1 cellular context compared by ENCODE assay signal in the genomic region with DNA sequence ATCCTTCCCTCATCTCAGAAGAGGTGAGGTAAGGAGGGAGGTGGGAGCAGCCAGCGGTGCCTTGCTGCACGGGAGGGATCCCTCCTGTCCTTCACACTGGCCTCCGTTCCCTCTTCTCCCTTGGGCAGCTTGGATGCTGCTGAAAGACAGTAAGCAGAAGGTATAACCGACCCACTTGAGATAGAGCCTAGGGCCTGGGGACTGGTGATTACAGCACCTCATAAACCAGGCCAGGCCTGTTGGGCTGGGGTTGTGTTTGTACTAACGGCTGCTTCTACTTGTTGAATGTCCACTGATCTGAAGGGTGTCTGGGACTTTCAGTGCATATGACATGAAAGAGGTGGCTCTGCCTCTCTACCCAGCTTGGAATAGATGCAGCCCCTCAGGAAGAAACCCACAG.
TF ChIP-seq lines count a peak whose summit lies in the region.

No MANE protein-coding gene starts in this region.

TF ChIP-seq in IMR-90, 13 proteins besides CTCF, POLR2A, EP300 and RAD21:
- TF ChIP-seq MAFK (IDR thresholded peaks at IDR 0.05; ENCODE audit: low read depth, low read length) (no peak), NFE2L2 (IDR thresholded peaks at IDR 0.05; ENCODE audit: low read depth, low read length) (no peak), FOS (IDR thresholded peaks at IDR 0.05; ENCODE audit: low read depth, low read length) (no peak), CHD1 (IDR thresholded peaks at IDR 0.05; ENCODE audit: low read depth, low read length) (no peak), SMC3 (IDR thresholded peaks at IDR 0.05; ENCODE audit: low read depth, low read length) (no peak), MXI1 (IDR thresholded peaks at IDR 0.05; ENCODE audit: borderline replicate concordance, low read depth, low read length) (no peak), BHLHE40 (IDR thresholded peaks at IDR 0.05; ENCODE audit: low read depth, low read length) (no peak), RCOR1 (IDR thresholded peaks at IDR 0.05; ENCODE audit: insufficient replicate concordance, low read length) (no peak), CEBPB (IDR thresholded peaks at IDR 0.05; ENCODE audit: low read depth, low read length) (no peak), RFX5 (IDR thresholded peaks at IDR 0.05; ENCODE audit: low read depth, low read length) (no peak), MAZ (IDR thresholded peaks at IDR 0.05; ENCODE audit: borderline replicate concordance, low read depth, low read length) (no peak)
- TF ChIP-seq, protein P1, sequence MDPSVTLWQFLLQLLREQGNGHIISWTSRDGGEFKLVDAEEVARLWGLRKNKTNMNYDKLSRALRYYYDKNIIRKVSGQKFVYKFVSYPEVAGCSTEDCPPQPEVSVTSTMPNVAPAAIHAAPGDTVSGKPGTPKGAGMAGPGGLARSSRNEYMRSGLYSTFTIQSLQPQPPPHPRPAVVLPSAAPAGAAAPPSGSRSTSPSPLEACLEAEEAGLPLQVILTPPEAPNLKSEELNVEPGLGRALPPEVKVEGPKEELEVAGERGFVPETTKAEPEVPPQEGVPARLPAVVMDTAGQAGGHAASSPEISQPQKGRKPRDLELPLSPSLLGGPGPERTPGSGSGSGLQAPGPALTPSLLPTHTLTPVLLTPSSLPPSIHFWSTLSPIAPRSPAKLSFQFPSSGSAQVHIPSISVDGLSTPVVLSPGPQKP (IDR thresholded peaks at IDR 0.05; ENCODE audit: borderline replicate concordance, low read depth, low read length), result no peak
- TF ChIP-seq, protein P2, sequence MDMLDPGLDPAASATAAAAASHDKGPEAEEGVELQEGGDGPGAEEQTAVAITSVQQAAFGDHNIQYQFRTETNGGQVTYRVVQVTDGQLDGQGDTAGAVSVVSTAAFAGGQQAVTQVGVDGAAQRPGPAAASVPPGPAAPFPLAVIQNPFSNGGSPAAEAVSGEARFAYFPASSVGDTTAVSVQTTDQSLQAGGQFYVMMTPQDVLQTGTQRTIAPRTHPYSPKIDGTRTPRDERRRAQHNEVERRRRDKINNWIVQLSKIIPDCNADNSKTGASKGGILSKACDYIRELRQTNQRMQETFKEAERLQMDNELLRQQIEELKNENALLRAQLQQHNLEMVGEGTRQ (IDR thresholded peaks at IDR 0.05; ENCODE audit: low read depth, low read length), result no peak
